Comparison of ENCODE assay signal across 1 cellular context in the genomic region with DNA sequence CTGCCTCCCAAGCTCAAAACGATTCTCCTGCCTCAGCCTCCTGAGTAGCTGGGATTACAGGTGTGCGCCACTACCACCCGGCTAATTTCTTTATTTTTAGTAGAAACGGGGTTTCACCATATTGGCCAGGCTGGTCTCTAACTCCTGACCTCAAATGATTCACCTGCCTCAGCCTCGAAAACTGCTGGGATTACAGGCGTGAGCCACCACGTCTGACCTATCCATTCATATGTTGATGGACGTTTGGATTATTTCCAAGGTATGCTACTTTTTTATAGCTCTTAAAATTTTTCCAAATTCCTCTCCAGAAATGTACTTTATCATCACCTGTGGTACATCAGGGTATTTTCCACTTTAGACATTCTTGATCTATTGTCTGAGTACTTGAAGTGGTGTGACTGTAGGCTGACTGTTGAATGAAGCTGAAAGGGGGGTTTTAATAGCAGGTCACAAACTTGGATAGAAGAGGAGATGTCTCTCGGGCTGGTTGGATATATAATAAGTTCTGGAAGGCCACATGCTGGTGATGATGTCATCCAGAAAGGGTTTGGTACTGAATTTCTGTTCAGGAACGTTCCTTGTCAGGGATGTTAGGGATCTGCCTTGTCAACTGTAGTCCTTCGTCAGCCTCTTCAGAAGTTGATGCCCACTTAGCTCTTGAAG.
TF ChIP-seq lines count a peak whose summit lies in the region.

No MANE protein-coding gene starts in this region.

TF ChIP-seq in HEK293, 187 proteins besides CTCF, POLR2A, EP300 and RAD21 (continued from another document and continues in another):
- TF ChIP-seq, protein P1, sequence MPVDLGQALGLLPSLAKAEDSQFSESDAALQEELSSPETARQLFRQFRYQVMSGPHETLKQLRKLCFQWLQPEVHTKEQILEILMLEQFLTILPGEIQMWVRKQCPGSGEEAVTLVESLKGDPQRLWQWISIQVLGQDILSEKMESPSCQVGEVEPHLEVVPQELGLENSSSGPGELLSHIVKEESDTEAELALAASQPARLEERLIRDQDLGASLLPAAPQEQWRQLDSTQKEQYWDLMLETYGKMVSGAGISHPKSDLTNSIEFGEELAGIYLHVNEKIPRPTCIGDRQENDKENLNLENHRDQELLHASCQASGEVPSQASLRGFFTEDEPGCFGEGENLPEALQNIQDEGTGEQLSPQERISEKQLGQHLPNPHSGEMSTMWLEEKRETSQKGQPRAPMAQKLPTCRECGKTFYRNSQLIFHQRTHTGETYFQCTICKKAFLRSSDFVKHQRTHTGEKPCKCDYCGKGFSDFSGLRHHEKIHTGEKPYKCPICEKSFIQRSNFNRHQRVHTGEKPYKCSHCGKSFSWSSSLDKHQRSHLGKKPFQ (tag by site-specific recombination; IDR thresholded peaks at IDR 0.05), result no peak
- TF ChIP-seq ZSCAN30 (tag by site-specific recombination; IDR thresholded peaks at IDR 0.05) (no peak), ZNF776 (tag by site-specific recombination; IDR thresholded peaks at IDR 0.05; ENCODE audit: borderline replicate concordance) (no peak), GFI1B (tag by site-specific recombination; IDR thresholded peaks at IDR 0.05) (no peak), ZNF302 (tag by site-specific recombination; IDR thresholded peaks at IDR 0.05; ENCODE audit: low read depth) (no peak), ZNF266 (tag by site-specific recombination; IDR thresholded peaks at IDR 0.05; ENCODE audit: low read depth) (no peak), SCRT2 (tag by site-specific recombination; IDR thresholded peaks at IDR 0.05) (peak; percentile 6; the same call in 1 of the 2 replicates), ZBTB21 (tag by site-specific recombination; IDR thresholded peaks at IDR 0.05) (0 out of 2 replicates have a peak, but pooled peaks have one; percentile 36), ZNF366 (tag by site-specific recombination; conservative IDR thresholded peaks at IDR 0.05) (0 out of 2 replicates have a peak, but pooled peaks have one; percentile 28), ZNF549 (tag by site-specific recombination; IDR thresholded peaks at IDR 0.05) (no peak), GLI4 (tag by site-specific recombination; IDR thresholded peaks at IDR 0.05) (no peak), ZNF610 (tag by site-specific recombination; IDR thresholded peaks at IDR 0.05; ENCODE audit: borderline replicate concordance) (no peak), HOXC10 (CRISPR knock-in tag; IDR thresholded peaks at IDR 0.05) (no peak), ZNF600 (tag by site-specific recombination; IDR thresholded peaks at IDR 0.05) (peak; percentile 99), OVOL3 (tag by site-specific recombination; IDR thresholded peaks at IDR 0.05) (no peak), ZNF19 (tag by site-specific recombination; IDR thresholded peaks at IDR 0.05; ENCODE audit: low read depth) (no peak), ZNF658 (tag by site-specific recombination; IDR thresholded peaks at IDR 0.05) (no peak), ZNF830 (tag by site-specific recombination; IDR thresholded peaks at IDR 0.05; ENCODE audit: low read depth) (no peak), MEIS1 (CRISPR knock-in tag; IDR thresholded peaks at IDR 0.05; ENCODE audit: borderline replicate concordance) (no peak), ZNF138 (tag by site-specific recombination; IDR thresholded peaks at IDR 0.05; ENCODE audit: borderline replicate concordance) (no peak), TCF7L2 (IDR thresholded peaks at IDR 0.05; ENCODE audit: borderline replicate concordance, low read depth, low read length) (no peak), GLI2 (tag by site-specific recombination; IDR thresholded peaks at IDR 0.05; ENCODE audit: borderline replicate concordance, low read depth) (no peak), ZFP41 (tag by site-specific recombination; IDR thresholded peaks at IDR 0.05; ENCODE audit: borderline replicate concordance) (no peak), BCL11A (tag by site-specific recombination; IDR thresholded peaks at IDR 0.05; ENCODE audit: low read depth) (0 out of 2 replicates have a peak, but pooled peaks have one; percentile 20), ZBTB1 (tag by site-specific recombination; IDR thresholded peaks at IDR 0.05) (no peak), ZNF677 (tag by site-specific recombination; IDR thresholded peaks at IDR 0.05) (no peak), ZNF426 (tag by site-specific recombination; IDR thresholded peaks at IDR 0.05) (no peak), SP7 (tag by site-specific recombination; IDR thresholded peaks at IDR 0.05) (peak; percentile 50), ZNF10 (tag by site-specific recombination; IDR thresholded peaks at IDR 0.05) (0 out of 2 replicates have a peak, but pooled peaks have one; percentile 39), ZNF202 (tag by site-specific recombination; IDR thresholded peaks at IDR 0.05; ENCODE audit: borderline replicate concordance) (no peak), ZNF324 (tag by site-specific recombination; IDR thresholded peaks at IDR 0.05) (no peak), ZNF701 (tag by site-specific recombination; IDR thresholded peaks at IDR 0.05) (no peak), ZNF837 (tag by site-specific recombination; IDR thresholded peaks at IDR 0.05) (no peak)
- TF ChIP-seq, protein P2, sequence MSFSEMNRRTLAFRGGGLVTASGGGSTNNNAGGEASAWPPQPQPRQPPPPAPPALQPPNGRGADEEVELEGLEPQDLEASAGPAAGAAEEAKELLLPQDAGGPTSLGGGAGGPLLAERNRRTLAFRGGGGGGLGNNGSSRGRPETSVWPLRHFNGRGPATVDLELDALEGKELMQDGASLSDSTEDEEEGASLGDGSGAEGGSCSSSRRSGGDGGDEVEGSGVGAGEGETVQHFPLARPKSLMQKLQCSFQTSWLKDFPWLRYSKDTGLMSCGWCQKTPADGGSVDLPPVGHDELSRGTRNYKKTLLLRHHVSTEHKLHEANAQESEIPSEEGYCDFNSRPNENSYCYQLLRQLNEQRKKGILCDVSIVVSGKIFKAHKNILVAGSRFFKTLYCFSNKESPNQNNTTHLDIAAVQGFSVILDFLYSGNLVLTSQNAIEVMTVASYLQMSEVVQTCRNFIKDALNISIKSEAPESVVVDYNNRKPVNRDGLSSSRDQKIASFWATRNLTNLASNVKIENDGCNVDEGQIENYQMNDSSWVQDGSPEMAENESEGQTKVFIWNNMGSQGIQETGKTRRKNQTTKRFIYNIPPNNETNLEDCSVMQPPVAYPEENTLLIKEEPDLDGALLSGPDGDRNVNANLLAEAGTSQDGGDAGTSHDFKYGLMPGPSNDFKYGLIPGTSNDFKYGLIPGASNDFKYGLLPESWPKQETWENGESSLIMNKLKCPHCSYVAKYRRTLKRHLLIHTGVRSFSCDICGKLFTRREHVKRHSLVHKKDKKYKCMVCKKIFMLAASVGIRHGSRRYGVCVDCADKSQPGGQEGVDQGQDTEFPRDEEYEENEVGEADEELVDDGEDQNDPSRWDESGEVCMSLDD (tag by site-specific recombination; IDR thresholded peaks at IDR 0.05), result no peak
- TF ChIP-seq, protein P3, sequence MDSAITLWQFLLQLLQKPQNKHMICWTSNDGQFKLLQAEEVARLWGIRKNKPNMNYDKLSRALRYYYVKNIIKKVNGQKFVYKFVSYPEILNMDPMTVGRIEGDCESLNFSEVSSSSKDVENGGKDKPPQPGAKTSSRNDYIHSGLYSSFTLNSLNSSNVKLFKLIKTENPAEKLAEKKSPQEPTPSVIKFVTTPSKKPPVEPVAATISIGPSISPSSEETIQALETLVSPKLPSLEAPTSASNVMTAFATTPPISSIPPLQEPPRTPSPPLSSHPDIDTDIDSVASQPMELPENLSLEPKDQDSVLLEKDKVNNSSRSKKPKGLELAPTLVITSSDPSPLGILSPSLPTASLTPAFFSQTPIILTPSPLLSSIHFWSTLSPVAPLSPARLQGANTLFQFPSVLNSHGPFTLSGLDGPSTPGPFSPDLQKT (IDR thresholded peaks at IDR 0.05; ENCODE audit: borderline replicate concordance, low read depth, low read length), result no peak
- TF ChIP-seq, protein P4, sequence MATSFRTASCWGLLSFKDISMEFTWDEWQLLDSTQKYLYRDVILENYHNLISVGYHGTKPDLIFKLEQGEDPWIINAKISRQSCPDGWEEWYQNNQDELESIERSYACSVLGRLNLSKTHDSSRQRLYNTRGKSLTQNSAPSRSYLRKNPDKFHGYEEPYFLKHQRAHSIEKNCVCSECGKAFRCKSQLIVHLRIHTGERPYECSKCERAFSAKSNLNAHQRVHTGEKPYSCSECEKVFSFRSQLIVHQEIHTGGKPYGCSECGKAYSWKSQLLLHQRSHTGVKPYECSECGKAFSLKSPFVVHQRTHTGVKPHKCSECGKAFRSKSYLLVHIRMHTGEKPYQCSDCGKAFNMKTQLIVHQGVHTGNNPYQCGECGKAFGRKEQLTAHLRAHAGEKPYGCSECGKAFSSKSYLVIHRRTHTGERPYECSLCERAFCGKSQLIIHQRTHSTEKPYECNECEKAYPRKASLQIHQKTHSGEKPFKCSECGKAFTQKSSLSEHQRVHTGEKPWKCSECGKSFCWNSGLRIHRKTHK (tag by site-specific recombination; IDR thresholded peaks at IDR 0.05), result no peak
- TF ChIP-seq, protein P5, sequence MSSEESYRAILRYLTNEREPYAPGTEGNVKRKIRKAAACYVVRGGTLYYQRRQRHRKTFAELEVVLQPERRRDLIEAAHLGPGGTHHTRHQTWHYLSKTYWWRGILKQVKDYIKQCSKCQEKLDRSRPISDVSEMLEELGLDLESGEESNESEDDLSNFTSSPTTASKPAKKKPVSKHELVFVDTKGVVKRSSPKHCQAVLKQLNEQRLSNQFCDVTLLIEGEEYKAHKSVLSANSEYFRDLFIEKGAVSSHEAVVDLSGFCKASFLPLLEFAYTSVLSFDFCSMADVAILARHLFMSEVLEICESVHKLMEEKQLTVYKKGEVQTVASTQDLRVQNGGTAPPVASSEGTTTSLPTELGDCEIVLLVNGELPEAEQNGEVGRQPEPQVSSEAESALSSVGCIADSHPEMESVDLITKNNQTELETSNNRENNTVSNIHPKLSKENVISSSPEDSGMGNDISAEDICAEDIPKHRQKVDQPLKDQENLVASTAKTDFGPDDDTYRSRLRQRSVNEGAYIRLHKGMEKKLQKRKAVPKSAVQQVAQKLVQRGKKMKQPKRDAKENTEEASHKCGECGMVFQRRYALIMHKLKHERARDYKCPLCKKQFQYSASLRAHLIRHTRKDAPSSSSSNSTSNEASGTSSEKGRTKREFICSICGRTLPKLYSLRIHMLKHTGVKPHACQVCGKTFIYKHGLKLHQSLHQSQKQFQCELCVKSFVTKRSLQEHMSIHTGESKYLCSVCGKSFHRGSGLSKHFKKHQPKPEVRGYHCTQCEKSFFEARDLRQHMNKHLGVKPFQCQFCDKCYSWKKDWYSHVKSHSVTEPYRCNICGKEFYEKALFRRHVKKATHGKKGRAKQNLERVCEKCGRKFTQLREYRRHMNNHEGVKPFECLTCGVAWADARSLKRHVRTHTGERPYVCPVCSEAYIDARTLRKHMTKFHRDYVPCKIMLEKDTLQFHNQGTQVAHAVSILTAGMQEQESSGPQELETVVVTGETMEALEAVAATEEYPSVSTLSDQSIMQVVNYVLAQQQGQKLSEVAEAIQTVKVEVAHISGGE (tag by site-specific recombination; conservative IDR thresholded peaks at IDR 0.05; ENCODE audit: low read depth), result no peak
- TF ChIP-seq, protein P6, sequence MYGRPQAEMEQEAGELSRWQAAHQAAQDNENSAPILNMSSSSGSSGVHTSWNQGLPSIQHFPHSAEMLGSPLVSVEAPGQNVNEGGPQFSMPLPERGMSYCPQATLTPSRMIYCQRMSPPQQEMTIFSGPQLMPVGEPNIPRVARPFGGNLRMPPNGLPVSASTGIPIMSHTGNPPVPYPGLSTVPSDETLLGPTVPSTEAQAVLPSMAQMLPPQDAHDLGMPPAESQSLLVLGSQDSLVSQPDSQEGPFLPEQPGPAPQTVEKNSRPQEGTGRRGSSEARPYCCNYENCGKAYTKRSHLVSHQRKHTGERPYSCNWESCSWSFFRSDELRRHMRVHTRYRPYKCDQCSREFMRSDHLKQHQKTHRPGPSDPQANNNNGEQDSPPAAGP (tag by site-specific recombination; IDR thresholded peaks at IDR 0.05), result peak; percentile 50; the same call in 1 of the 2 replicates
- TF ChIP-seq, protein P7, sequence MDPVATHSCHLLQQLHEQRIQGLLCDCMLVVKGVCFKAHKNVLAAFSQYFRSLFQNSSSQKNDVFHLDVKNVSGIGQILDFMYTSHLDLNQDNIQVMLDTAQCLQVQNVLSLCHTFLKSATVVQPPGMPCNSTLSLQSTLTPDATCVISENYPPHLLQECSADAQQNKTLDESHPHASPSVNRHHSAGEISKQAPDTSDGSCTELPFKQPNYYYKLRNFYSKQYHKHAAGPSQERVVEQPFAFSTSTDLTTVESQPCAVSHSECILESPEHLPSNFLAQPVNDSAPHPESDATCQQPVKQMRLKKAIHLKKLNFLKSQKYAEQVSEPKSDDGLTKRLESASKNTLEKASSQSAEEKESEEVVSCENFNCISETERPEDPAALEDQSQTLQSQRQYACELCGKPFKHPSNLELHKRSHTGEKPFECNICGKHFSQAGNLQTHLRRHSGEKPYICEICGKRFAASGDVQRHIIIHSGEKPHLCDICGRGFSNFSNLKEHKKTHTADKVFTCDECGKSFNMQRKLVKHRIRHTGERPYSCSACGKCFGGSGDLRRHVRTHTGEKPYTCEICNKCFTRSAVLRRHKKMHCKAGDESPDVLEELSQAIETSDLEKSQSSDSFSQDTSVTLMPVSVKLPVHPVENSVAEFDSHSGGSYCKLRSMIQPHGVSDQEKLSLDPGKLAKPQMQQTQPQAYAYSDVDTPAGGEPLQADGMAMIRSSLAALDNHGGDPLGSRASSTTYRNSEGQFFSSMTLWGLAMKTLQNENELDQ (tag by site-specific recombination; IDR thresholded peaks at IDR 0.05; ENCODE audit: low read depth), result no peak
